ENCODE assay signal across 8 cellular contexts in the genomic region with DNA sequence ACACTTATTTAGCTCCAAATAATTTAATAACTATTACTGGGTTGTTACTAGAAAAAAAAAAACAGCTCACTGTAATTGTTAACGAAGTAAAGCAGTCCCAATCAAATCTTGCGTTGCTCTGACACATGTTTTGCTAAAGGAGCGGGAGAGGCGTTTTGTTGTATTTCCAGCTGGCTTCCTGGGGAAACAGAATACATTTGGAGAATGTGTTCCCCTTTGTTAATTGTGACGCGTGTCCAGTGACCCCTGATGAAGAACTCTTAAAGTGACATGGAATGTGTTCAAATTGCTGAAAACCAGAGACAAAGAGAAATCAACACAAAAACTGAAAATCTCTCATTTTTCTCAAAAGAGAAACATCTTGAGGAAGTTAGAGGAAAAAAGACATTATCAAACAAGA.
DNase-seq lines count a peak whose midpoint lies in the region; FAIRE-seq and TF ChIP-seq lines count a peak whose summit lies in the region.
"Not testable (repeated sequence)": the region's sequence is repeated elsewhere in the genome, so short reads cannot be mapped to it uniquely, and the experiment has no call there.

No MANE protein-coding gene starts in this region.

- TF ChIP-seq CTCF in endothelial cell (IDR thresholded peaks at IDR 0.05; ENCODE audit: unreplicated experiment); neural progenitor cell (IDR thresholded peaks at IDR 0.05): not testable (repeated sequence)

- not testable (repeated sequence) for H3K4me2 ChIP-seq in neural progenitor cell

- H3K4me3 Mint-ChIP-seq in endothelial cell (ENCODE audit: unreplicated experiment); neural progenitor cell: not testable (repeated sequence)

- H4K20me1 ChIP-seq in neural progenitor cell (ENCODE audit: low read depth), result not testable (repeated sequence)

- peak; percentile 11 for FAIRE-seq in H54 (lab: Jason Lieb, UNC)

- not testable (repeated sequence) for H2AFZ ChIP-seq in neural progenitor cell (replicated peaks)

- peaks cover 81% of the 10 kb centered on the region for H3K27me3 ChIP-seq in neural progenitor cell

- TF ChIP-seq POLR2A in H54 (IDR thresholded peaks at IDR 0.05; ENCODE audit: low read depth, low read length), result not testable (repeated sequence)

- H3K9me3 ChIP-seq in neural progenitor cell (ENCODE audit: low read depth), result not testable (repeated sequence)

- peak overlapping the region; percentile 10 for H3K27ac Mint-ChIP-seq in endothelial cell (ENCODE audit: unreplicated experiment)
- not testable (repeated sequence) for H3K27ac Mint-ChIP-seq in neural progenitor cell

- DNase-seq in AG20443 (ENCODE audit: low spot score), result peak; percentile 4
- DNase-seq in H54 (ENCODE audit: insufficient read length, low spot score); endothelial cell (ENCODE audit: low spot score): not testable (repeated sequence)
- peak; percentile 94 for DNase-seq in dermis blood vessel endothelial cell
- peak; percentile 52 for DNase-seq in glomerular endothelial cell (ENCODE audit: extremely low read depth, low read depth, low spot score)
- DNase-seq in iPS-NIHi11 (ENCODE audit: low spot score), result peak; percentile 1
- peak; percentile 45 for DNase-seq in neural progenitor cell (ENCODE audit: low spot score)
- DNase-seq in putamen (ENCODE audit: low spot score), result peak; percentile 32

- not testable (repeated sequence) for H3K79me2 ChIP-seq in neural progenitor cell (ENCODE audit: low read depth)

- H3K9ac ChIP-seq in neural progenitor cell, result not testable (repeated sequence)

- not testable (repeated sequence) for H3K4me3 ChIP-seq in neural progenitor cell

- H3K9me3 Mint-ChIP-seq in endothelial cell (ENCODE audit: unreplicated experiment); neural progenitor cell: not testable (repeated sequence)

- H3K27me3 Mint-ChIP-seq in endothelial cell (ENCODE audit: unreplicated experiment), result not testable (repeated sequence)
- H3K27me3 Mint-ChIP-seq in neural progenitor cell (ENCODE audit: insufficient read depth, low read depth), result peaks cover 11% of the 10 kb centered on the region

- not testable (repeated sequence) for H3F3A ChIP-seq in neural progenitor cell (ENCODE audit: low read depth)

- not testable (repeated sequence) for H3K27ac ChIP-seq in neural progenitor cell

- not testable (repeated sequence) for H3K4me1 Mint-ChIP-seq in endothelial cell (ENCODE audit: unreplicated experiment); neural progenitor cell

- not testable (repeated sequence) for H3K36me3 Mint-ChIP-seq in endothelial cell (ENCODE audit: low read depth, unreplicated experiment); neural progenitor cell

- H3K4me1 ChIP-seq in neural progenitor cell, result not testable (repeated sequence)

- H3K36me3 ChIP-seq in neural progenitor cell, result not testable (repeated sequence)
